Comparison of ENCODE assay signal across 8 cellular contexts in genomic region chr7:130492519-130493274, GRCh38. TPM values are rescaled to one million over a fixed set of nuclear protein-coding genes. Genes with fewer than 3 reads are reported as not detected.
DNase-seq lines count a peak whose midpoint lies in the region; ATAC-seq, FAIRE-seq and TF ChIP-seq lines count a peak whose summit lies in the region.

No MANE protein-coding gene starts in this region.

- H3K9me3 ChIP-seq in adipocyte (ENCODE audit: control insufficient read depth, low read length) (no peaks in the 10 kb centered on the region), kidney (ENCODE audit: control insufficient read depth in 1 of 2, low read length in 2 of 2) (no peaks in the 10 kb centered on the region), tibial artery (no peaks in the 10 kb centered on the region)

- intact Hi-C loops in kidney (cut with DNase I) (no loop called here), tibial artery (cut with DNase I; ENCODE audit: low total_unique reads) (no loop called here)

- H3K36me3 Mint-ChIP-seq in activated naive CD4-positive, alpha-beta T cell treated with anti-CD3 and anti-CD28 coated beads, Interleukin-2, amount 10 ng/mL, durations not matched to agents 7 days and 5 days: peaks cover 3% of the 10 kb centered on the region
- H3K36me3 Mint-ChIP-seq in activated naive CD4-positive, alpha-beta T cell treated with anti-CD3 and anti-CD28 coated beads, Interleukin-2, amount 50 U/mL, for 72 hours: peaks cover 7 to 12% of the 10 kb centered on the region in 2 donors

- peaks cover 17% of the 10 kb centered on the region for H3K4me1 ChIP-seq in adipocyte (ENCODE audit: control insufficient read depth, insufficient read depth, low read length)
- peaks cover 11 to 14% of the 10 kb centered on the region in 2 donors for H3K4me1 ChIP-seq in kidney (ENCODE audit: control insufficient read depth in 1 of 2, insufficient read depth in 1 of 2, low read depth in 1 of 2, low read length in 2 of 2)
- peaks cover 0 to 33% (median 8%) of the 10 kb centered on the region in 4 donors for H3K4me1 ChIP-seq in tibial artery

- TF ChIP-seq CTCF in kidney (IDR thresholded peaks at IDR 0.05; ENCODE audit: borderline replicate concordance, extremely low read depth, insufficient read depth): no peak
- TF ChIP-seq CTCF in tibial artery (IDR thresholded peaks at IDR 0.05): no peak

- H3K27me3 Mint-ChIP-seq in activated naive CD4-positive, alpha-beta T cell treated with anti-CD3 and anti-CD28 coated beads, Interleukin-2, amount 10 ng/mL, durations not matched to agents 7 days and 5 days: peaks cover 71% of the 10 kb centered on the region

- peak overlapping the region; percentile 1 for H3K4me3 Mint-ChIP-seq in activated naive CD4-positive, alpha-beta T cell treated with anti-CD3 and anti-CD28 coated beads, Interleukin-2, amount 10 ng/mL, durations not matched to agents 7 days and 5 days

- no peak for FAIRE-seq in kidney (lab: Jason Lieb, UNC)

- H3K27ac ChIP-seq in kidney (ENCODE audit: low read depth in 2 of 2, low read length in 2 of 2): no peak overlapping the region
- H3K27ac ChIP-seq in tibial artery: no peak overlapping the region

- DNase-seq in activated naive CD4-positive, alpha-beta T cell treated with anti-CD3 and anti-CD28 coated beads, Interleukin-2, amount 10 ng/mL, durations not matched to agents 7 days and 5 days: no peak
- DNase-seq in activated naive CD4-positive, alpha-beta T cell treated with anti-CD3 and anti-CD28 coated beads, Interleukin-2, amount 50 U/mL, for 72 hours (ENCODE audit: low spot score in 2 of 2): no peak
- DNase-seq in adipocyte (ENCODE audit: low read depth) (no peak), kidney (peak; percentile 53), tibial artery (no peak), CD1c-positive myeloid dendritic cell (ENCODE audit: extremely low spot score) (no peak)
- no peak for DNase-seq in stimulated activated CD8-positive, alpha-beta memory T cell treated with anti-CD3 and anti-CD28 coated beads, Interleukin-4, amount 100 ng/mL, for 48 hours

- H3K27me3 ChIP-seq in adipocyte (replicated peaks; ENCODE audit: control insufficient read depth, insufficient read depth, low read length): no peaks in the 10 kb centered on the region
- no peaks in the 10 kb centered on the region for H3K27me3 ChIP-seq in tibial artery

- peaks cover 11% of the 10 kb centered on the region for H3K36me3 ChIP-seq in adipocyte (ENCODE audit: control insufficient read depth, insufficient read depth, low read length, severe bottlenecking)
- no peaks in the 10 kb centered on the region for H3K36me3 ChIP-seq in kidney (ENCODE audit: control insufficient read depth in 1 of 2, insufficient read depth in 2 of 2, low read length in 2 of 2)
- H3K36me3 ChIP-seq in tibial artery: peaks cover 0 to 2% (median 0%) of the 10 kb centered on the region in 3 donors

- no peak for ATAC-seq in activated naive CD4-positive, alpha-beta T cell treated with anti-CD3 and anti-CD28 coated beads, Interleukin-2, amount 50 U/mL, for 72 hours
- no peak for ATAC-seq in HG03135 (IDR thresholded peaks at IDR 0.05; ENCODE audit: unreplicated experiment)

- peaks cover 14% of the 10 kb centered on the region for H3K4me1 Mint-ChIP-seq in activated naive CD4-positive, alpha-beta T cell treated with anti-CD3 and anti-CD28 coated beads, Interleukin-2, amount 10 ng/mL, durations not matched to agents 7 days and 5 days

- peak overlapping the region; percentile 10 for H3K27ac Mint-ChIP-seq in activated naive CD4-positive, alpha-beta T cell treated with anti-CD3 and anti-CD28 coated beads, Interleukin-2, amount 10 ng/mL, durations not matched to agents 7 days and 5 days
- no peak overlapping the region for H3K27ac Mint-ChIP-seq in activated naive CD4-positive, alpha-beta T cell treated with anti-CD3 and anti-CD28 coated beads, Interleukin-2, amount 50 U/mL, for 72 hours

- peak overlapping the region; percentile 83 for H3K9ac ChIP-seq in adipocyte (ENCODE audit: low read length)
- H3K9ac ChIP-seq in kidney (ENCODE audit: low read length in 2 of 2): peak overlapping the region; percentile 13 to 42

- peak overlapping the region; percentile 85 for H3K4me3 ChIP-seq in adipocyte (ENCODE audit: low read length)
- H3K4me3 ChIP-seq in kidney (ENCODE audit: low read length in 2 of 2): peak overlapping the region; percentile 43 to 58
- H3K4me3 ChIP-seq in tibial artery: peak overlapping the region; percentile 46 to 54

- peaks cover 6% of the 10 kb centered on the region for H3K9me3 Mint-ChIP-seq in activated naive CD4-positive, alpha-beta T cell treated with anti-CD3 and anti-CD28 coated beads, Interleukin-2, amount 10 ng/mL, durations not matched to agents 7 days and 5 days
- H3K9me3 Mint-ChIP-seq in activated naive CD4-positive, alpha-beta T cell treated with anti-CD3 and anti-CD28 coated beads, Interleukin-2, amount 50 U/mL, for 72 hours: no peaks in the 10 kb centered on the region

- CTCF ChIA-PET in activated naive CD4-positive, alpha-beta T cell treated with anti-CD3 and anti-CD28 coated beads, Interleukin-2, amount 10 ng/mL, durations not matched to agents 7 days and 5 days (lab: Charles Lee): no interaction called here

RNA-seq across cellular contexts. Expression of gene MEST, which starts 0.8 kb away (rescaled TPM):
- 1 to 10 TPM; 1.9 to 2.5 TPM for total RNA-seq in activated naive CD4-positive, alpha-beta T cell treated with anti-CD3 and anti-CD28 coated beads, Interleukin-2, amount 50 U/mL, for 72 hours
- total RNA-seq in kidney: 31.0 TPM
- polyA plus RNA-seq in kidney (ENCODE audit: insufficient read depth, low read depth, low replicate concordance): 23.6 TPM

RNA-seq across cellular contexts. Expression of gene CEP41, which starts 51.9 kb away (rescaled TPM):
- 10 to 100 TPM; 12.6 to 15.1 TPM for total RNA-seq in activated naive CD4-positive, alpha-beta T cell treated with anti-CD3 and anti-CD28 coated beads, Interleukin-2, amount 50 U/mL, for 72 hours
- 12.7 TPM for total RNA-seq in kidney
- 8.1 TPM for polyA plus RNA-seq in kidney (ENCODE audit: insufficient read depth, low read depth, low replicate concordance)
